Comparison of ENCODE assay signal across 8 cellular contexts in the genomic region with DNA sequence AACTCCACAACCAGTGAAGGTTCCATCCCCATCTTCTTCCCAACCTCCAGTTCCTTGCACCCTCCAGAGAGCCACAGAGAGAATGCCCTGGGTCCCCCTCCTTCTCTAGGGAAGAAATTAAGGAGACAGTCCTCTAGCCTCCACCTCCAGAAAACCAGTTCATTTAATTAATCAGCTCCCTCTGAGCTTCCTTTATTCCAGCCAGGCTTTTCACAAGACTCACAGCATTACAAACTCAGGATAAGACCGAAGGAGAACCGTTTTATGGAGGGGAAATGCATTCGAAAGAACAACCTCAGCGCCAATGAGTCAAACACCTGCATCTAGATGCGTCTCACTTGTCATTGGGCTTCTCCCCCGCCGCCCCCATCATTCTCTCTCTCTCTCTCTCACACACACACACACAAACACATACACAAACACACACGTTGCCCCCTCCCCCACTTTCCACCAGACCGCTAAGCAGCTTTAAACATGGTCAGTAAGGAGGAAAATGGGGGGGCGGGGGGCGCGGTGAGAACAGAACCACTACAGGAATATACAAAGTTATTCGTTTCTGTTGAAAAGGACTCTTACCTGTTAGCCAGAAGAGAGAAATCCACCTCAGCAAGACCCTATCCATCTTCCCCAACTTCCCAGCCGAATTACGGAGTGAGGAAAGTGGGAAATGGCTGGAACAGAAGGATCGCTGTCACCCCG. TPM values are rescaled to one million over a fixed set of nuclear protein-coding genes. Genes with fewer than 3 reads are reported as not detected.
DNase-seq lines count a peak whose midpoint lies in the region; ATAC-seq and TF ChIP-seq lines count a peak whose summit lies in the region.

No MANE protein-coding gene starts in this region.

- DNase-seq in DMS 273 (lab: John Stamatoyannopoulos, UW; ENCODE audit: unreplicated experiment) (peak; percentile 26), DMS 273 treated with DMSO at 0.1 percent for 48 hours (lab: John Stamatoyannopoulos, UW) (no peak), NT2/D1 (ENCODE audit: low read depth, low spot score) (no peak), midbrain (lab: John Stamatoyannopoulos, UW) (peak; percentile 64), NCI-H128 (lab: John Stamatoyannopoulos, UW; ENCODE audit: unreplicated experiment) (no peak)
- peak; percentile 22 to 32 for DNase-seq in stimulated activated naive CD8-positive, alpha-beta T cell treated with anti-CD3 and anti-CD28 coated beads, Interleukin-15, amount 100 ng/mL, for 72 hours

- peak; percentile 36 for ATAC-seq in stimulated activated naive CD8-positive, alpha-beta T cell treated with anti-CD3 and anti-CD28 coated beads, Interleukin-15, amount 100 ng/mL, for 72 hours
- ATAC-seq in GM21447 (IDR thresholded peaks at IDR 0.05; ENCODE audit: unreplicated experiment), result no peak

- peak overlapping the region; percentile 69 for H3K9ac ChIP-seq in NT2/D1 (ENCODE audit: insufficient read length, low read depth)

- H3K4me3 ChIP-seq in NT2/D1 (ENCODE audit: insufficient read length, low read depth), result peak overlapping the region; percentile 38

- peak overlapping the region; percentile 65 to 96 (median 93) for H3K27ac Mint-ChIP-seq in brain
- peak overlapping the region in 1 of 2 donors; percentile 86 for H3K27ac Mint-ChIP-seq in stimulated activated naive CD8-positive, alpha-beta T cell treated with anti-CD3 and anti-CD28 coated beads, Interleukin-15, amount 100 ng/mL, for 72 hours

- H3K36me3 ChIP-seq in NT2/D1 (ENCODE audit: insufficient read depth, insufficient read length, low read length), result no peaks in the 10 kb centered on the region

- H3K4me3 Mint-ChIP-seq in brain, result peak overlapping the region; percentile 92 to 97 (median 94)
- peak overlapping the region; percentile 84 to 98 for H3K4me3 Mint-ChIP-seq in stimulated activated naive CD8-positive, alpha-beta T cell treated with anti-CD3 and anti-CD28 coated beads, Interleukin-15, amount 100 ng/mL, for 72 hours

- H3K27me3 ChIP-seq in NT2/D1 (ENCODE audit: insufficient read depth, insufficient read length), result peaks cover 69% of the 10 kb centered on the region

- peaks cover 9% of the 10 kb centered on the region for H3K4me1 ChIP-seq in NT2/D1 (ENCODE audit: insufficient read depth, insufficient read length)

- H3K9me3 Mint-ChIP-seq in brain, result no peaks in the 10 kb centered on the region
- H3K9me3 Mint-ChIP-seq in stimulated activated naive CD8-positive, alpha-beta T cell treated with anti-CD3 and anti-CD28 coated beads, Interleukin-15, amount 100 ng/mL, for 72 hours, result no peaks in the 10 kb centered on the region

- H3K9me3 ChIP-seq in NT2/D1 (ENCODE audit: insufficient read depth, low read length), result no peaks in the 10 kb centered on the region

- TF ChIP-seq CTCF in brain (conservative IDR thresholded peaks at IDR 0.05), result no peak

- peaks cover 47% of the 10 kb centered on the region for H3K27me3 Mint-ChIP-seq in brain
- peaks cover 46% of the 10 kb centered on the region for H3K27me3 Mint-ChIP-seq in stimulated activated naive CD8-positive, alpha-beta T cell treated with anti-CD3 and anti-CD28 coated beads, Interleukin-15, amount 100 ng/mL, for 72 hours

- no peaks in the 10 kb centered on the region for H3K36me3 Mint-ChIP-seq in brain

- peaks cover 46% of the 10 kb centered on the region for H3K4me1 Mint-ChIP-seq in brain
- H3K4me1 Mint-ChIP-seq in stimulated activated naive CD8-positive, alpha-beta T cell treated with anti-CD3 and anti-CD28 coated beads, Interleukin-15, amount 100 ng/mL, for 72 hours, result peaks cover 59% of the 10 kb centered on the region

RNA-seq across cellular contexts. Expression of gene ILDR2, which starts 0.5 kb away (rescaled TPM):
- 12.1 TPM for polyA plus RNA-seq in brain (ENCODE audit: insufficient read depth, low read depth, low replicate concordance)

RNA-seq across cellular contexts. Expression of gene MAEL, which starts 14.3 kb away (rescaled TPM):
- 0.56 TPM for polyA plus RNA-seq in brain (ENCODE audit: insufficient read depth, low read depth, low replicate concordance)

Comparison
In these comparisons a context has a peak if more than half of its experiments do, and no peak if none do; other contexts are left out.
1. DNase-seq: peak in DMS 273 (single experiment), midbrain (single experiment) and stimulated activated naive CD8-positive, alpha-beta T cell treated with anti-CD3 and anti-CD28 coated beads, Interleukin-15, amount 100 ng/mL, for 72 hours (2 of 2); none in DMS 273 treated with DMSO at 0.1 percent for 48 hours (single experiment), NT2/D1 (single experiment) and NCI-H128 (single experiment).